Comparison of ENCODE assay signal across 1 cellular context in genomic region chr16:90018297-90019200, GRCh38.
A peak's percentile ranks its signal among the peaks of the same experiment; 100 is the strongest.
TF ChIP-seq lines count a peak whose summit lies in the region.

No MANE protein-coding gene starts in this region.

TF ChIP-seq in HepG2, 621 proteins besides CTCF, POLR2A, EP300 and RAD21 (continued from another document and continues in another):
- TF ChIP-seq, protein P1, sequence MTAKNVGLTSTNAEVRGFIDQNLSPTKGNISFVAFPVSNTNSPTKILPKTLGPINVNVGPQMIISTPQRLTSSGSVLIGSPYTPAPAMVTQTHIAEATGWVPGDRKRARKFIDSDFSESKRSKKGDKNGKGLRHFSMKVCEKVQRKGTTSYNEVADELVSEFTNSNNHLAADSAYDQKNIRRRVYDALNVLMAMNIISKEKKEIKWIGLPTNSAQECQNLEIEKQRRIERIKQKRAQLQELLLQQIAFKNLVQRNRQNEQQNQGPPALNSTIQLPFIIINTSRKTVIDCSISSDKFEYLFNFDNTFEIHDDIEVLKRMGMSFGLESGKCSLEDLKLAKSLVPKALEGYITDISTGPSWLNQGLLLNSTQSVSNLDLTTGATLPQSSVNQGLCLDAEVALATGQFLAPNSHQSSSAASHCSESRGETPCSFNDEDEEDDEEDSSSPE (CRISPR knock-in tag; IDR thresholded peaks at IDR 0.05), result peak; percentile 31; the same call in 1 of the 2 replicates
- TF ChIP-seq ZNF512 (CRISPR knock-in tag; IDR thresholded peaks at IDR 0.05) (peak; percentile 79; the same call in 1 of the 2 replicates), ZNF234 (CRISPR knock-in tag; conservative IDR thresholded peaks at IDR 0.05) (peak; percentile 66; the same call in 1 of the 2 replicates), ZFX (CRISPR knock-in tag; IDR thresholded peaks at IDR 0.05; ENCODE audit: low read depth) (peak; percentile 78), ZNF274 (CRISPR knock-in tag; IDR thresholded peaks at IDR 0.05) (no peak), TAF1 (CRISPR knock-in tag; IDR thresholded peaks at IDR 0.05) (0 out of 2 replicates have a peak, but pooled peaks have one; percentile 29), LBX2 (CRISPR knock-in tag; IDR thresholded peaks at IDR 0.05; ENCODE audit: borderline replicate concordance) (peak; percentile 38; the same call in 1 of the 2 replicates), ZNF30 (CRISPR knock-in tag; IDR thresholded peaks at IDR 0.05) (no peak), ZNF839 (CRISPR knock-in tag; IDR thresholded peaks at IDR 0.05; ENCODE audit: borderline replicate concordance) (0 out of 2 replicates have a peak, but pooled peaks have one; percentile 4), ZNF614 (CRISPR knock-in tag; IDR thresholded peaks at IDR 0.05; ENCODE audit: borderline replicate concordance) (0 out of 2 replicates have a peak, but pooled peaks have one; percentile 8), RBFOX2 (IDR thresholded peaks at IDR 0.05; ENCODE audit: low read depth, low read length) (peak; percentile 54), TEAD3 (CRISPR knock-in tag; optimal IDR thresholded peaks at IDR 0.05; ENCODE audit: borderline replicate concordance) (peak; percentile 36), GMEB1 (CRISPR knock-in tag; IDR thresholded peaks at IDR 0.05; ENCODE audit: borderline replicate concordance) (0 out of 2 replicates have a peak, but pooled peaks have one; percentile 4), KDM2A (CRISPR knock-in tag; IDR thresholded peaks at IDR 0.05; ENCODE audit: borderline replicate concordance, low read depth) (peak; percentile 67), HNF4G (IDR thresholded peaks at IDR 0.05; ENCODE audit: borderline replicate concordance, low read depth, low read length) (no peak), HNF4G (CRISPR knock-in tag; IDR thresholded peaks at IDR 0.05; ENCODE audit: borderline replicate concordance, low read depth) (0 out of 2 replicates have a peak, but pooled peaks have one; percentile 14), RELA (CRISPR knock-in tag; IDR thresholded peaks at IDR 0.05) (no peak), ZNF12 (CRISPR knock-in tag; IDR thresholded peaks at IDR 0.05) (peak; percentile 38), ZNF556 (CRISPR knock-in tag; IDR thresholded peaks at IDR 0.05; ENCODE audit: borderline replicate concordance) (0 out of 2 replicates have a peak, but pooled peaks have one; percentile 44), ZNF773 (CRISPR knock-in tag; IDR thresholded peaks at IDR 0.05; ENCODE audit: borderline replicate concordance) (no peak), ZNF20 (CRISPR knock-in tag; IDR thresholded peaks at IDR 0.05) (no peak), GATAD1 (CRISPR knock-in tag; IDR thresholded peaks at IDR 0.05) (0 out of 2 replicates have a peak, but pooled peaks have one; percentile 22), KLF16 (CRISPR knock-in tag; IDR thresholded peaks at IDR 0.05) (no peak), BRD4 (CRISPR knock-in tag; IDR thresholded peaks at IDR 0.05) (0 out of 2 replicates have a peak, but pooled peaks have one; percentile 22), HNRNPL (IDR thresholded peaks at IDR 0.05; ENCODE audit: low read depth, low read length) (0 out of 2 replicates have a peak, but pooled peaks have one; percentile 30), MYC (CRISPR knock-in tag; IDR thresholded peaks at IDR 0.05; ENCODE audit: borderline replicate concordance) (peak; percentile 32; the same call in 1 of the 2 replicates), ZNF563 (CRISPR knock-in tag; IDR thresholded peaks at IDR 0.05) (peak; percentile 24; the same call in 1 of the 2 replicates), XBP1 (CRISPR knock-in tag; IDR thresholded peaks at IDR 0.05) (no peak), SP1 (IDR thresholded peaks at IDR 0.05) (no peak), SP1 (CRISPR knock-in tag; IDR thresholded peaks at IDR 0.05) (peak; percentile 7; the same call in 1 of the 2 replicates), PHF8 (CRISPR knock-in tag; IDR thresholded peaks at IDR 0.05) (peak; percentile 72), RBAK (CRISPR knock-in tag; IDR thresholded peaks at IDR 0.05) (no peak), ZNF703 (CRISPR knock-in tag; IDR thresholded peaks at IDR 0.05; ENCODE audit: borderline replicate concordance) (peak; percentile 49; the same call in 1 of the 2 replicates), ZNF512B (CRISPR knock-in tag; IDR thresholded peaks at IDR 0.05; ENCODE audit: borderline replicate concordance) (no peak), MEIS2 (CRISPR knock-in tag; IDR thresholded peaks at IDR 0.05) (no peak), KDM5A (IDR thresholded peaks at IDR 0.05; ENCODE audit: borderline replicate concordance, low read length) (0 out of 2 replicates have a peak, but pooled peaks have one; percentile 12), ZNF772 (CRISPR knock-in tag; IDR thresholded peaks at IDR 0.05) (0 out of 2 replicates have a peak, but pooled peaks have one; percentile 21), ASH2L (IDR thresholded peaks at IDR 0.05; ENCODE audit: insufficient read length, low read depth, low read length) (peak; percentile 67), ZNF232 (CRISPR knock-in tag; IDR thresholded peaks at IDR 0.05; ENCODE audit: borderline replicate concordance) (no peak; the same call in 1 of the 2 replicates), ZBTB7B (CRISPR knock-in tag; IDR thresholded peaks at IDR 0.05) (peak; percentile 79), ZFP90 (CRISPR knock-in tag; IDR thresholded peaks at IDR 0.05; ENCODE audit: borderline replicate concordance) (0 out of 2 replicates have a peak, but pooled peaks have one; percentile 39), TEAD2 (CRISPR knock-in tag; IDR thresholded peaks at IDR 0.05) (0 out of 2 replicates have a peak, but pooled peaks have one; percentile 26)
- TF ChIP-seq, protein P2, sequence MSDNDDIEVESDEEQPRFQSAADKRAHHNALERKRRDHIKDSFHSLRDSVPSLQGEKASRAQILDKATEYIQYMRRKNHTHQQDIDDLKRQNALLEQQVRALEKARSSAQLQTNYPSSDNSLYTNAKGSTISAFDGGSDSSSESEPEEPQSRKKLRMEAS (IDR thresholded peaks at IDR 0.05), result peak; percentile 29; the same call in 1 of the 2 replicates
- TF ChIP-seq, protein P3, sequence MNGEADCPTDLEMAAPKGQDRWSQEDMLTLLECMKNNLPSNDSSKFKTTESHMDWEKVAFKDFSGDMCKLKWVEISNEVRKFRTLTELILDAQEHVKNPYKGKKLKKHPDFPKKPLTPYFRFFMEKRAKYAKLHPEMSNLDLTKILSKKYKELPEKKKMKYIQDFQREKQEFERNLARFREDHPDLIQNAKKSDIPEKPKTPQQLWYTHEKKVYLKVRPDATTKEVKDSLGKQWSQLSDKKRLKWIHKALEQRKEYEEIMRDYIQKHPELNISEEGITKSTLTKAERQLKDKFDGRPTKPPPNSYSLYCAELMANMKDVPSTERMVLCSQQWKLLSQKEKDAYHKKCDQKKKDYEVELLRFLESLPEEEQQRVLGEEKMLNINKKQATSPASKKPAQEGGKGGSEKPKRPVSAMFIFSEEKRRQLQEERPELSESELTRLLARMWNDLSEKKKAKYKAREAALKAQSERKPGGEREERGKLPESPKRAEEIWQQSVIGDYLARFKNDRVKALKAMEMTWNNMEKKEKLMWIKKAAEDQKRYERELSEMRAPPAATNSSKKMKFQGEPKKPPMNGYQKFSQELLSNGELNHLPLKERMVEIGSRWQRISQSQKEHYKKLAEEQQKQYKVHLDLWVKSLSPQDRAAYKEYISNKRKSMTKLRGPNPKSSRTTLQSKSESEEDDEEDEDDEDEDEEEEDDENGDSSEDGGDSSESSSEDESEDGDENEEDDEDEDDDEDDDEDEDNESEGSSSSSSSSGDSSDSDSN (CRISPR knock-in tag; IDR thresholded peaks at IDR 0.05), result peak; percentile 88
- TF ChIP-seq, protein P4, sequence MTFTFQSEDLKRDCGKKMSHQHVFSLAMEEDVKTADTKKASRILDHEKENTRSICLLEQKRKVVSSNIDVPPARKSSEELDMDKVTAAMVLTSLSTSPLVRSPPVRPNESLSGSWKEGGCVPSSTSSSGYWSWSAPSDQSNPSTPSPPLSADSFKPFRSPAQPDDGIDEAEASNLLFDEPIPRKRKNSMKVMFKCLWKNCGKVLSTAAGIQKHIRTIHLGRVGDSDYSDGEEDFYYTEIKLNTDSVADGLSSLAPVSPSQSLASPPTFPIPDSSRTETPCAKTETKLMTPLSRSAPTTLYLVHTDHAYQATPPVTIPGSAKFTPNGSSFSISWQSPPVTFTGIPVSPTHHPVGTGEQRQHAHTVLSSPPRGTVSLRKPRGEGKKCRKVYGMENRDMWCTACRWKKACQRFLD (CRISPR knock-in tag; IDR thresholded peaks at IDR 0.05; ENCODE audit: borderline replicate concordance), result no peak
- TF ChIP-seq, protein P5, sequence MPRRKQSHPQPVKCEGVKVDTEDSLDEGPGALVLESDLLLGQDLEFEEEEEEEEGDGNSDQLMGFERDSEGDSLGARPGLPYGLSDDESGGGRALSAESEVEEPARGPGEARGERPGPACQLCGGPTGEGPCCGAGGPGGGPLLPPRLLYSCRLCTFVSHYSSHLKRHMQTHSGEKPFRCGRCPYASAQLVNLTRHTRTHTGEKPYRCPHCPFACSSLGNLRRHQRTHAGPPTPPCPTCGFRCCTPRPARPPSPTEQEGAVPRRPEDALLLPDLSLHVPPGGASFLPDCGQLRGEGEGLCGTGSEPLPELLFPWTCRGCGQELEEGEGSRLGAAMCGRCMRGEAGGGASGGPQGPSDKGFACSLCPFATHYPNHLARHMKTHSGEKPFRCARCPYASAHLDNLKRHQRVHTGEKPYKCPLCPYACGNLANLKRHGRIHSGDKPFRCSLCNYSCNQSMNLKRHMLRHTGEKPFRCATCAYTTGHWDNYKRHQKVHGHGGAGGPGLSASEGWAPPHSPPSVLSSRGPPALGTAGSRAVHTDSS (CRISPR knock-in tag; conservative IDR thresholded peaks at IDR 0.05), result 0 out of 2 replicates have a peak, but pooled peaks have one; percentile 26
- TF ChIP-seq, protein P6, sequence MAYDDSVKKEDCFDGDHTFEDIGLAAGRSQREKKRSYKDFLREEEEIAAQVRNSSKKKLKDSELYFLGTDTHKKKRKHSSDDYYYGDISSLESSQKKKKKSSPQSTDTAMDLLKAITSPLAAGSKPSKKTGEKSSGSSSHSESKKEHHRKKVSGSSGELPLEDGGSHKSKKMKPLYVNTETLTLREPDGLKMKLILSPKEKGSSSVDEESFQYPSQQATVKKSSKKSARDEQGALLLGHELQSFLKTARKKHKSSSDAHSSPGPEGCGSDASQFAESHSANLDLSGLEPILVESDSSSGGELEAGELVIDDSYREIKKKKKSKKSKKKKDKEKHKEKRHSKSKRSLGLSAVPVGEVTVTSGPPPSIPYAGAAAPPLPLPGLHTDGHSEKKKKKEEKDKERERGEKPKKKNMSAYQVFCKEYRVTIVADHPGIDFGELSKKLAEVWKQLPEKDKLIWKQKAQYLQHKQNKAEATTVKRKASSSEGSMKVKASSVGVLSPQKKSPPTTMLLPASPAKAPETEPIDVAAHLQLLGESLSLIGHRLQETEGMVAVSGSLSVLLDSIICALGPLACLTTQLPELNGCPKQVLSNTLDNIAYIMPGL (CRISPR knock-in tag; IDR thresholded peaks at IDR 0.05; ENCODE audit: borderline replicate concordance in 1 of 2, low read depth in 1 of 2), result peak; percentile 19 to 35; a peak in 2 of 4 replicates
